ENCODE assay signal across 14 cellular contexts in genomic region chr1:194252189-194252588, GRCh38.
DNase-seq lines count a peak whose midpoint lies in the region; ATAC-seq and TF ChIP-seq lines count a peak whose summit lies in the region.
"Had no signal": no experiment of that assay in that cellular context is flagged by ENCODE, and none has a peak within 500 bp of the region (broad histone marks: within the 10 kb centered on the region; RNA-seq: fewer than 3 reads in every experiment).

No MANE protein-coding gene starts in this region.

- no peaks in the 10 kb centered on the region for H3K9me3 ChIP-seq in AG04450 (ENCODE audit: control insufficient read depth, insufficient read depth, low read length)
- H3K9me3 ChIP-seq: Caco-2, SJCRH30 had no signal

- H3K27me3 ChIP-seq in AG04450 (ENCODE audit: control insufficient read depth, insufficient read depth, low read length) (no peaks in the 10 kb centered on the region), brain microvascular endothelial cell (replicated peaks) (no peaks in the 10 kb centered on the region)
- H3K27me3 ChIP-seq: SJCRH30 had no signal

- in situ Hi-C loops in brain microvascular endothelial cell (cut with HindIII; ENCODE audit: low pct_ligation_motif_present, low sequenced_read_pairs) = no loop called here

- ATAC-seq in GM19395 (IDR thresholded peaks at IDR 0.05; ENCODE audit: unreplicated experiment) = no peak

- DNase-seq in AG04450 (ENCODE audit: low read depth, low spot score) = peak; percentile 73
- DNase-seq in HFF-Myc (ENCODE audit: extremely low read depth, low read depth) = peak; percentile 9
- DNase-seq in brain microvascular endothelial cell = peak; percentile 22
- DNase-seq in iris pigment epithelial cell (ENCODE audit: low read depth) = peak; percentile 62
- no peak for DNase-seq in NCI-H446 (lab: John Stamatoyannopoulos, UW)
- DNase-seq in activated T-cell treated with anti-CD3 and anti-CD28 coated beads for 4 hours = no peak
- no peak for DNase-seq in NCI-H2107 treated with DMSO at 0.1 percent for 48 hours (lab: John Stamatoyannopoulos, UW; ENCODE audit: unreplicated experiment)
- DNase-seq: Caco-2, Kasumi-1, NCI-H187 treated with DMSO at 0.1 percent for 48 hours, NCI-H69, SJCRH30 had no signal

- TF ChIP-seq CTCF in AG04450 (IDR thresholded peaks at IDR 0.05; ENCODE audit: low read depth, low read length) (no peak), HFF-Myc (IDR thresholded peaks at IDR 0.05; ENCODE audit: low read depth, low read length, missing control alignments) (no peak), brain microvascular endothelial cell (IDR thresholded peaks at IDR 0.05; ENCODE audit: low read depth, low read length, missing control alignments) (no peak)

- no peak overlapping the region for H3K4me3 ChIP-seq in AG04450 (ENCODE audit: low read depth, low read length)
- H3K4me3 ChIP-seq in HFF-Myc (replicated peaks; ENCODE audit: low read depth, low read length) = no peak overlapping the region
- no peak overlapping the region for H3K4me3 ChIP-seq in brain microvascular endothelial cell (ENCODE audit: low read depth, low read length)
- H3K4me3 ChIP-seq: SJCRH30 had no signal

- CTCF ChIA-PET in AG04450 (lab: Charles Lee) = no interaction called here

- H3K27ac ChIP-seq in AG04450 (ENCODE audit: low read depth, low read length) (peak overlapping the region; percentile 62), brain microvascular endothelial cell (no peak overlapping the region)
- H3K27ac ChIP-seq: RWPE1, SJCRH30 had no signal

- H3K36me3 ChIP-seq in brain microvascular endothelial cell (replicated peaks) = no peaks in the 10 kb centered on the region
- H3K36me3 ChIP-seq: SJCRH30 had no signal

- POLR2A ChIA-PET in AG04450 (lab: Yijun Ruan, JAX) = no interaction called here

Comparison
In these comparisons a context has a peak if more than half of its experiments do, and no peak if none do; other contexts are left out.
1. DNase-seq: peak in AG04450 (single experiment), HFF-Myc (single experiment), brain microvascular endothelial cell (single experiment) and iris pigment epithelial cell (single experiment); none in NCI-H446 (0 of 2), activated T-cell treated with anti-CD3 and anti-CD28 coated beads for 4 hours (single experiment) and NCI-H2107 treated with DMSO at 0.1 percent for 48 hours (single experiment).